ENCODE assay signal across 1 cellular context in the genomic region with DNA sequence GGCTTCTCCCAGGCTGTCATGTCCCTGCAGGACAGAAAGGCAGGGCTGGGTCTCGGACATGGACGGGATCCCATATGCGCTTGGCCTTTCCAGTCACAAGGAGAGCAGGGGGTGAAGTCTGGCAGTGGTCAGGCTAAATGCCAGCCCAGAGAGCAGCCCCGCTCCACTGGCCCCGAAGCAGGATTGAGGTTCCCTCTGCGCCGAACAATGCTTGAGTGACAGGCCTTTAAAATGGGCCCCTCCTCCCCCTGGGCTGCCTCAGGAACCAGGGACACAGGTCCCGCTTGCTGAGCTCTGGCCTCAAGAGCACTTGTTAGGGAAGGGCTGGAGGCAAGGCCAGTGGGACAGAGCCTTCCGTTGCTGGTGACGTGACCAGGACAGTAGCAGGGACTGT.
TF ChIP-seq lines count a peak whose summit lies in the region.

No MANE protein-coding gene starts in this region.

TF ChIP-seq in K562, 482 proteins besides CTCF, POLR2A, EP300 and RAD21:
- TF ChIP-seq, protein P1, sequence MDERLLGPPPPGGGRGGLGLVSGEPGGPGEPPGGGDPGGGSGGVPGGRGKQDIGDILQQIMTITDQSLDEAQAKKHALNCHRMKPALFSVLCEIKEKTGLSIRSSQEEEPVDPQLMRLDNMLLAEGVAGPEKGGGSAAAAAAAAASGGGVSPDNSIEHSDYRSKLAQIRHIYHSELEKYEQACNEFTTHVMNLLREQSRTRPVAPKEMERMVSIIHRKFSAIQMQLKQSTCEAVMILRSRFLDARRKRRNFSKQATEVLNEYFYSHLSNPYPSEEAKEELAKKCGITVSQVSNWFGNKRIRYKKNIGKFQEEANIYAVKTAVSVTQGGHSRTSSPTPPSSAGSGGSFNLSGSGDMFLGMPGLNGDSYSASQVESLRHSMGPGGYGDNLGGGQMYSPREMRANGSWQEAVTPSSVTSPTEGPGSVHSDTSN (CRISPR knock-in tag; IDR thresholded peaks at IDR 0.05; ENCODE audit: low read depth), result peak; percentile 54; the same call in 1 of the 2 replicates
- TF ChIP-seq, protein P1 (tag; conservative IDR thresholded peaks at IDR 0.05; ENCODE audit: low read depth), result no peak; the same call in 1 of the 2 replicates
- TF ChIP-seq TCFL5 (CRISPR knock-in tag; conservative IDR thresholded peaks at IDR 0.05) (no peak), HEY1 (CRISPR knock-in tag; IDR thresholded peaks at IDR 0.05; ENCODE audit: borderline replicate concordance) (no peak), ARHGAP35 (IDR thresholded peaks at IDR 0.05; ENCODE audit: partially characterized antibody) (no peak)
- TF ChIP-seq, protein P2, sequence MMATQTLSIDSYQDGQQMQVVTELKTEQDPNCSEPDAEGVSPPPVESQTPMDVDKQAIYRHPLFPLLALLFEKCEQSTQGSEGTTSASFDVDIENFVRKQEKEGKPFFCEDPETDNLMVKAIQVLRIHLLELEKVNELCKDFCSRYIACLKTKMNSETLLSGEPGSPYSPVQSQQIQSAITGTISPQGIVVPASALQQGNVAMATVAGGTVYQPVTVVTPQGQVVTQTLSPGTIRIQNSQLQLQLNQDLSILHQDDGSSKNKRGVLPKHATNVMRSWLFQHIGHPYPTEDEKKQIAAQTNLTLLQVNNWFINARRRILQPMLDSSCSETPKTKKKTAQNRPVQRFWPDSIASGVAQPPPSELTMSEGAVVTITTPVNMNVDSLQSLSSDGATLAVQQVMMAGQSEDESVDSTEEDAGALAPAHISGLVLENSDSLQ (IDR thresholded peaks at IDR 0.05), result peak; percentile 94
